Comparison of ENCODE assay signal across 8 cellular contexts in the genomic region with DNA sequence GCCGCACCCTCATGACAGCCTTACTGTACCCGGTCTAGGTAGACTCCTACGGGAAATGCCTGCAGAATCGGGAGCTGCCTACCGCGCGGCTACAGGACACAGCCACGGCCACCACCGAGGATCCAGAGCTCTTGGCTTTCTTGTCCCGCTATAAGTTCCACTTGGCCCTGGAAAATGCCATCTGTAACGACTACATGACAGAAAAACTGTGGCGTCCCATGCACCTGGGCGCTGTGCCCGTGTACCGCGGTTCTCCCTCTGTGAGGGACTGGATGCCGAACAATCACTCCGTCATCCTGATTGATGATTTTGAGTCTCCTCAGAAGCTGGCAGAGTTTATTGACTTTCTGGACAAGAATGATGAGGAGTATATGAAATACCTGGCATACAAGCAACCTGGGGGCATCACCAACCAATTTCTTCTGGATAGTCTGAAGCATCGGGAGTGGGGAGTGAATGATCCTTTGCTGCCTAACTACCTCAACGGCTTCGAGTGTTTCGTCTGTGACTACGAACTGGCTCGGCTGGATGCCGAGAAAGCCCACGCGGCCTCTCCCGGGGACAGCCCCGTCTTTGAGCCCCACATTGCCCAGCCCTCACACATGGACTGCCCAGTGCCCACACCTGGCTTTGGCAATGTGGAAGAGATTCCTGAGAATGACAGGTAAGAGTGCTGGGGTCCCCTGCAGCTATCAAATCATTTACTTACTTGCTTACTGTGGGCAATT.
A peak's percentile ranks its signal among the peaks of the same experiment; 100 is the strongest.
DNase-seq lines count a peak whose midpoint lies in the region; ATAC-seq and TF ChIP-seq lines count a peak whose summit lies in the region.

No MANE protein-coding gene starts in this region.

- no peak for DNase-seq in activated T-cell treated with anti-CD3 and anti-CD28 coated beads, Interleukin-2, amount 50 U/mL, for 24 hours
- DNase-seq in activated T-cell treated with anti-CD3 and anti-CD28 coated beads for 4 hours (no peak), RKO (ENCODE audit: low spot score) (peak; percentile 30), SKM-1 treated with dmso at 0.1 percent for 144 hours (lab: John Stamatoyannopoulos, UW; ENCODE audit: unreplicated experiment) (no peak), NCI-H2196 treated with DMSO at 0.1 percent for 48 hours (lab: John Stamatoyannopoulos, UW; ENCODE audit: unreplicated experiment) (no peak)
- peak in 1 of 3 experiments; percentile 5 for DNase-seq in effector memory CD8-positive, alpha-beta T cell

- H3K36me3 Mint-ChIP-seq in activated T-cell treated with anti-CD3 and anti-CD28 coated beads, Interleukin-2, amount 50 U/mL, for 24 hours (ENCODE audit: low read depth), result peaks cover 90% of the 10 kb centered on the region
- peaks cover 88% of the 10 kb centered on the region for H3K36me3 Mint-ChIP-seq in effector memory CD8-positive, alpha-beta T cell (ENCODE audit: insufficient read depth)
- peaks cover 59% of the 10 kb centered on the region for H3K36me3 Mint-ChIP-seq in nephron (ENCODE audit: low read depth)

- H3K27ac Mint-ChIP-seq in activated T-cell treated with anti-CD3 and anti-CD28 coated beads, Interleukin-2, amount 50 U/mL, for 24 hours, result peak overlapping the region; percentile 97
- H3K27ac Mint-ChIP-seq in effector memory CD8-positive, alpha-beta T cell, result peak overlapping the region; percentile 91 to 94
- H3K27ac Mint-ChIP-seq in nephron, result peak overlapping the region; percentile 84 to 96 (median 95)

- TF ChIP-seq CTCF in nephron (IDR thresholded peaks at IDR 0.05; ENCODE audit: unreplicated experiment in 3 of 3), result no peak

- ATAC-seq in effector memory CD8-positive, alpha-beta T cell (replicated peaks), result no peak
- ATAC-seq in HG03095 (IDR thresholded peaks at IDR 0.05; ENCODE audit: unreplicated experiment), result no peak

- peak overlapping the region; percentile 96 for H3K4me3 Mint-ChIP-seq in activated T-cell treated with anti-CD3 and anti-CD28 coated beads, Interleukin-2, amount 50 U/mL, for 24 hours
- H3K4me3 Mint-ChIP-seq in effector memory CD8-positive, alpha-beta T cell, result peak overlapping the region; percentile 80 to 87
- H3K4me3 Mint-ChIP-seq in nephron, result peak overlapping the region; percentile 94 to 98 (median 97)

- H3K4me1 Mint-ChIP-seq in activated T-cell treated with anti-CD3 and anti-CD28 coated beads, Interleukin-2, amount 50 U/mL, for 24 hours (ENCODE audit: low read depth), result peaks cover 55% of the 10 kb centered on the region
- H3K4me1 Mint-ChIP-seq in effector memory CD8-positive, alpha-beta T cell (ENCODE audit: low read depth in 2 of 2), result peaks cover 40 to 50% of the 10 kb centered on the region in 2 donors
- peaks cover 39% of the 10 kb centered on the region for H3K4me1 Mint-ChIP-seq in nephron

- no peaks in the 10 kb centered on the region for H3K9me3 Mint-ChIP-seq in activated T-cell treated with anti-CD3 and anti-CD28 coated beads, Interleukin-2, amount 50 U/mL, for 24 hours
- H3K9me3 Mint-ChIP-seq in effector memory CD8-positive, alpha-beta T cell, result no peaks in the 10 kb centered on the region
- H3K9me3 Mint-ChIP-seq in nephron, result no peaks in the 10 kb centered on the region

- no peaks in the 10 kb centered on the region for H3K27me3 Mint-ChIP-seq in activated T-cell treated with anti-CD3 and anti-CD28 coated beads, Interleukin-2, amount 50 U/mL, for 24 hours
- no peaks in the 10 kb centered on the region for H3K27me3 Mint-ChIP-seq in effector memory CD8-positive, alpha-beta T cell
- H3K27me3 Mint-ChIP-seq in nephron (ENCODE audit: low read depth), result no peaks in the 10 kb centered on the region
